In the genomic region with DNA sequence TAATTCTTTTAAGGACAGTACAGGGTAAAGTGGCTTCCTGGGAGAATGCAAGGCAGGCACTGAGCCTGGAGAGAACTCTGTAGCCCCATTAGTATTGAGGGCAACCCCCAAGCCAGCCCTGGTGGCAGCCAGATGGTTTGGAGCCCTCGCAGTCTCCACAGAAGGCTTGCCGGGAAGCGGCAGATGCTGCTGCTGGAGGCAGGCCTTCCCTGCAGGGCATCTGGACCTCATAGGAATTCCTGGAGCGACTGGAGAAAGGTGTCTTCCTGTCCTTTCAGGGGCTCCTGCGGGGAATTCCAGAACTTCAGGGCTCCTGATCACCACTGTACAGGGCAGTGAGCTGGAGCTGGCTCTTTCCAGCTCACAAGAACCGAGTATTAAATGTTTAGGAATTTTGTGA, we compare ENCODE assay signal across 16 cellular contexts.
"Had no signal": no experiment of that assay in that cellular context is flagged by ENCODE, and none has a peak within 500 bp of the region (broad histone marks: within the 10 kb centered on the region; RNA-seq: fewer than 3 reads in every experiment).

No MANE protein-coding gene starts in this region.

- H3K27ac ChIP-seq: gastroesophageal sphincter, left ventricle myocardium inferior, suprapubic skin had no signal

- ATAC-seq: activated T-helper 17 cell treated with anti-CD3 and anti-CD28 coated beads, Interleukin-2, amount 50 U/mL, for 72 hours; gastroesophageal sphincter; natural killer cell had no signal

- H3K4me1 ChIP-seq: gastroesophageal sphincter, left ventricle myocardium inferior, suprapubic skin had no signal

- H3K27ac Mint-ChIP-seq: activated naive CD4-positive, alpha-beta T cell treated with anti-CD3 and anti-CD28 coated beads for 36 hours; activated T-helper 17 cell treated with anti-CD3 and anti-CD28 coated beads, Interleukin-2, amount 50 U/mL, for 72 hours; memory B cell; natural killer cell; T-helper 2 cell treated with Interferon-gamma antibody and Interleukin-4, amounts not matched to agents 5 μg/mL and 100 μg/mL, for 36 hours had no signal

- DNase-seq: activated CD4-positive, alpha-beta T cell treated with anti-CD3 and anti-CD28 coated beads for 1 hour; activated CD4-positive, alpha-beta T cell treated with anti-CD3 and anti-CD28 coated beads, Interleukin-2, amount 50 U/mL, for 4 hours; activated naive CD4-positive, alpha-beta T cell treated with anti-CD3 and anti-CD28 coated beads for 36 hours; activated T-cell treated with anti-CD3 and anti-CD28 coated beads for 4 hours; erythroblast; left ventricle myocardium inferior; natural killer cell; nucleus accumbens; stimulated activated CD4-positive, alpha-beta T cell treated with anti-CD3 and anti-CD28 coated beads, Interleukin-4, amount 100 ng/mL, for 1 hour; stimulated activated naive CD4-positive, alpha-beta T cell treated with Interleukin-2 at 50 U/mL for 16 hours; trophoblast cell had no signal

- H3K4me3 Mint-ChIP-seq: activated naive CD4-positive, alpha-beta T cell treated with anti-CD3 and anti-CD28 coated beads for 36 hours; activated T-helper 17 cell treated with anti-CD3 and anti-CD28 coated beads, Interleukin-2, amount 50 U/mL, for 72 hours; memory B cell; natural killer cell; T-helper 2 cell treated with Interferon-gamma antibody and Interleukin-4, amounts not matched to agents 5 μg/mL and 100 μg/mL, for 36 hours had no signal

- H3K9me3 Mint-ChIP-seq: activated naive CD4-positive, alpha-beta T cell treated with anti-CD3 and anti-CD28 coated beads for 36 hours; activated T-helper 17 cell treated with anti-CD3 and anti-CD28 coated beads, Interleukin-2, amount 50 U/mL, for 72 hours; memory B cell; natural killer cell; T-helper 2 cell treated with Interferon-gamma antibody and Interleukin-4, amounts not matched to agents 5 μg/mL and 100 μg/mL, for 36 hours had no signal

- H3K27me3 Mint-ChIP-seq: activated T-helper 17 cell treated with anti-CD3 and anti-CD28 coated beads, Interleukin-2, amount 50 U/mL, for 72 hours; memory B cell had no signal

- H3K36me3 ChIP-seq: gastroesophageal sphincter, left ventricle myocardium inferior, suprapubic skin had no signal

- H3K4me3 ChIP-seq: gastroesophageal sphincter, left ventricle myocardium inferior, suprapubic skin had no signal
